Comparison of ENCODE assay signal across 22 cellular contexts in genomic region chr6:166658792-166659150, GRCh38. TPM values are rescaled to one million over a fixed set of nuclear protein-coding genes. Genes with fewer than 3 reads are reported as not detected.
DNase-seq lines count a peak whose midpoint lies in the region; ATAC-seq and FAIRE-seq lines count a peak whose summit lies in the region.
"Had no signal": no experiment of that assay in that cellular context is flagged by ENCODE, and none has a peak within 500 bp of the region (broad histone marks: within the 10 kb centered on the region; RNA-seq: fewer than 3 reads in every experiment).

No MANE protein-coding gene starts in this region.

- intact Hi-C loops in left cardiac atrium (cut with DNase I) (no loop called here), cardiac septum (cut with DNase I) (no loop called here)

- no peak for DNase-seq in left cardiac atrium
- no peak for DNase-seq in cardiac septum (ENCODE audit: low spot score)
- DNase-seq in SJCRH30, result peak; percentile 79 to 88
- peak; percentile 62 for DNase-seq in small intestine
- no peak for DNase-seq in activated CD4-positive, alpha-beta T cell treated with anti-CD3 and anti-CD28 coated beads for 48 hours
- no peak for DNase-seq in SKM-1 (lab: John Stamatoyannopoulos, UW; ENCODE audit: unreplicated experiment)
- DNase-seq: AML-193; C1 segment of cervical spinal cord; CD4-positive, CD25-positive, alpha-beta regulatory T cell; CD8-positive, alpha-beta memory T cell; COR-L47; DMS 273 treated with DMSO at 0.1 percent for 48 hours; DMS53; DND-41; EL; H9 had no signal

- H4K20me1 ChIP-seq in BLaER1, result no peaks in the 10 kb centered on the region

- ATAC-seq in left cardiac atrium, result peak; percentile 44 to 60
- ATAC-seq: A549, GM12878 had no signal

- H3K4me2 ChIP-seq in BLaER1, result peak overlapping the region; percentile 71
- H3K4me2 ChIP-seq: A549 had no signal

- H3K27ac ChIP-seq in BLaER1 (no peak overlapping the region), SJCRH30 (peak overlapping the region; percentile 81), small intestine (ENCODE audit: low read depth in 1 of 2, low read length in 1 of 2) (no peak overlapping the region)
- H3K27ac ChIP-seq: 22Rv1, A549 had no signal

- H3K4me3 ChIP-seq in BLaER1 (no peak overlapping the region), SJCRH30 (peak overlapping the region; percentile 18), small intestine (ENCODE audit: low read depth in 1 of 2, low read length in 2 of 2) (no peak overlapping the region)
- H3K4me3 ChIP-seq: A549, GM12878 had no signal

- 31 to 80% (median 60%) methylated on average over 9 of the region's 9 CpGs for WGBS in small intestine, 3 donors

- no peak for FAIRE-seq in small intestine (lab: Jason Lieb, UNC)
- FAIRE-seq: A549, GM12878, GM19239, H1 had no signal

- no peaks in the 10 kb centered on the region for H3K9me3 ChIP-seq in BLaER1
- no peaks in the 10 kb centered on the region for H3K9me3 ChIP-seq in SJCRH30 (replicated peaks)
- no peaks in the 10 kb centered on the region for H3K9me3 ChIP-seq in small intestine (ENCODE audit: control insufficient read depth, low read depth)
- H3K9me3 ChIP-seq: A549 had no signal

- H3K36me3 ChIP-seq in BLaER1 (no peaks in the 10 kb centered on the region), SJCRH30 (no peaks in the 10 kb centered on the region), small intestine (ENCODE audit: control insufficient read depth in 2 of 2, insufficient read depth in 2 of 2, low read length in 2 of 2) (no peaks in the 10 kb centered on the region)

- peaks cover 58% of the 10 kb centered on the region for H3K4me1 ChIP-seq in BLaER1
- H3K4me1 ChIP-seq in SJCRH30, result peaks cover 25% of the 10 kb centered on the region
- H3K4me1 ChIP-seq in small intestine (ENCODE audit: control insufficient read depth in 2 of 2, insufficient read depth in 1 of 2, low read depth in 1 of 2, low read length in 1 of 2), result no peaks in the 10 kb centered on the region
- H3K4me1 ChIP-seq: A549 had no signal

- no peak overlapping the region for H3K9ac ChIP-seq in BLaER1

- H3K27me3 ChIP-seq in BLaER1 (no peaks in the 10 kb centered on the region), SJCRH30 (no peaks in the 10 kb centered on the region), small intestine (ENCODE audit: control insufficient read depth in 2 of 2, insufficient read depth in 2 of 2, low read length in 2 of 2) (no peaks in the 10 kb centered on the region)

RNA-seq across cellular contexts. Expression of gene RPS6KA2, which starts 31.7 kb away (rescaled TPM):
- total RNA-seq in left cardiac atrium (10 to 100 TPM; 59.6 to 95.7 TPM), cardiac septum (103 TPM)
- total RNA-seq in SJCRH30 (2014; rRNA removed; shearing (Covaris generic)), result 4.2 and 6.3 TPM in 2 replicates
- polyA plus RNA-seq in small intestine, result 10 to 100 TPM in 1 of 3 donors, 1 to 10 TPM in 2; 3.1 to 21.9 (median 6.8) TPM

Comparison
In these comparisons a context has a peak if more than half of its experiments do, and no peak if none do; other contexts are left out.
1. DNase-seq: peak in SJCRH30 (2 of 2) and small intestine (single experiment); none in left cardiac atrium (single experiment), cardiac septum (single experiment), activated CD4-positive, alpha-beta T cell treated with anti-CD3 and anti-CD28 coated beads for 48 hours (single experiment) and SKM-1 (single experiment).